In genomic region chr17:4832829-4833177, GRCh38 we compare ENCODE assay signal across 10 cellular contexts. TPM values are rescaled to one million over a fixed set of nuclear protein-coding genes. Genes with fewer than 3 reads are reported as not detected.
A peak's percentile ranks its signal among the peaks of the same experiment; 100 is the strongest.
DNase-seq lines count a peak whose midpoint lies in the region; ATAC-seq and TF ChIP-seq lines count a peak whose summit lies in the region.
"Not testable (repeated sequence)": the region's sequence is repeated elsewhere in the genome, so short reads cannot be mapped to it uniquely, and the experiment has no call there.
"Had no signal": no experiment of that assay in that cellular context is flagged by ENCODE, and none has a peak within 500 bp of the region (broad histone marks: within the 10 kb centered on the region; RNA-seq: fewer than 3 reads in every experiment).

No MANE protein-coding gene starts in this region.

- TF ChIP-seq POLR2A in ovary (IDR thresholded peaks at IDR 0.05) = not testable (repeated sequence)

- not testable (repeated sequence) for H3K27ac ChIP-seq in iPS-20b (ENCODE audit: low read length); urinary bladder (ENCODE audit: low read depth)
- H3K27ac ChIP-seq in ovary = peak overlapping the region; percentile 96

- ATAC-seq in GM18508 (IDR thresholded peaks at IDR 0.05; ENCODE audit: insufficient read depth, unreplicated experiment) = peak; percentile 17
- ATAC-seq in activated CD8-positive, alpha-beta T cell treated with anti-CD3 and anti-CD28 coated beads for 36 hours = peak; percentile 14

- TF ChIP-seq RAD21 in Ishikawa (IDR thresholded peaks at IDR 0.05; ENCODE audit: low read depth) = not testable (repeated sequence)

- TF ChIP-seq CTCF in HFFc6 (IDR thresholded peaks at IDR 0.05); activated CD8-positive, alpha-beta T cell treated with anti-CD3 and anti-CD28 coated beads for 36 hours (IDR thresholded peaks at IDR 0.05); ovary (IDR thresholded peaks at IDR 0.05): not testable (repeated sequence)

- H3K4me3 ChIP-seq in iPS-20b (ENCODE audit: low read length) (peak overlapping the region; percentile 75), ovary (peak overlapping the region; percentile 81), urinary bladder (ENCODE audit: low read depth, low read length) (peak overlapping the region; percentile 84)

- not testable (repeated sequence) for H3K27me3 ChIP-seq in iPS-20b (ENCODE audit: insufficient read depth, low read length); ovary

- not testable (repeated sequence) for H3K36me3 ChIP-seq in iPS-20b (ENCODE audit: insufficient read depth, low read depth, low read length); ovary; urinary bladder (ENCODE audit: insufficient read depth)

- H3K36me3 Mint-ChIP-seq in HFFc6 (ENCODE audit: low read depth); activated CD8-positive, alpha-beta T cell treated with anti-CD3 and anti-CD28 coated beads for 36 hours (ENCODE audit: low read depth): not testable (repeated sequence)
- peaks cover 29% of the 10 kb centered on the region for H3K36me3 Mint-ChIP-seq in dendritic cell treated with granulocyte-macrophage colony-stimulating factor and Interleukin-4, amounts not matched to agents 40 ng/mL and 50 ng/mL, for 4 days (ENCODE audit: low read depth)

- CTCF ChIA-PET in activated CD8-positive, alpha-beta T cell treated with anti-CD3 and anti-CD28 coated beads for 36 hours (lab: Charles Lee) = interaction anchor here (1.1 kb wide), 1 partner anchor 9 kb away, joined by 3 read pairs; no protein-coding TSS in a partner anchor

- H3K27me3 Mint-ChIP-seq in HFFc6 (ENCODE audit: insufficient read depth); activated CD8-positive, alpha-beta T cell treated with anti-CD3 and anti-CD28 coated beads for 36 hours; dendritic cell treated with granulocyte-macrophage colony-stimulating factor and Interleukin-4, amounts not matched to agents 40 ng/mL and 50 ng/mL, for 4 days: not testable (repeated sequence)

- H3K9me3 ChIP-seq in iPS-20b (ENCODE audit: insufficient read depth, low read depth, low read length); ovary: not testable (repeated sequence)

- H3K4me1 Mint-ChIP-seq in HFFc6 (ENCODE audit: low read depth) = peaks cover 22% of the 10 kb centered on the region
- H3K4me1 Mint-ChIP-seq in activated CD8-positive, alpha-beta T cell treated with anti-CD3 and anti-CD28 coated beads for 36 hours (ENCODE audit: low read depth) = peaks cover 17% of the 10 kb centered on the region
- H3K4me1 Mint-ChIP-seq in dendritic cell treated with granulocyte-macrophage colony-stimulating factor and Interleukin-4, amounts not matched to agents 40 ng/mL and 50 ng/mL, for 4 days (ENCODE audit: low read depth) = peaks cover 39% of the 10 kb centered on the region

- H3K4me3 Mint-ChIP-seq in HFFc6 = peak overlapping the region; percentile 86
- H3K4me3 Mint-ChIP-seq in activated CD8-positive, alpha-beta T cell treated with anti-CD3 and anti-CD28 coated beads for 36 hours = peak overlapping the region; percentile 86
- peak overlapping the region; percentile 88 for H3K4me3 Mint-ChIP-seq in dendritic cell treated with granulocyte-macrophage colony-stimulating factor and Interleukin-4, amounts not matched to agents 40 ng/mL and 50 ng/mL, for 4 days

- intact Hi-C loops in activated CD8-positive, alpha-beta T cell treated with anti-CD3 and anti-CD28 coated beads for 36 hours (cut with micrococcal nuclease); ovary (cut with DNase I): not testable (repeated sequence)
- intact Hi-C loops in dendritic cell treated with granulocyte-macrophage colony-stimulating factor and Interleukin-4, amounts not matched to agents 40 ng/mL and 50 ng/mL, for 4 days (cut with micrococcal nuclease) = loop anchor here (5.0 kb wide), 1 partner anchor 44 kb away; no protein-coding TSS in a partner anchor

- POLR2A ChIA-PET in activated CD8-positive, alpha-beta T cell treated with anti-CD3 and anti-CD28 coated beads for 36 hours (lab: Charles Lee) = not testable (repeated sequence)

- H3K4me1 ChIP-seq in iPS-20b (ENCODE audit: insufficient read depth, low read length); ovary (ENCODE audit: insufficient read depth); urinary bladder (ENCODE audit: insufficient read depth): not testable (repeated sequence)

- H3K9me3 Mint-ChIP-seq in HFFc6; activated CD8-positive, alpha-beta T cell treated with anti-CD3 and anti-CD28 coated beads for 36 hours; dendritic cell treated with granulocyte-macrophage colony-stimulating factor and Interleukin-4, amounts not matched to agents 40 ng/mL and 50 ng/mL, for 4 days: not testable (repeated sequence)

- peak overlapping the region; percentile 69; the same call in 1 of the 2 replicates for H3K9ac ChIP-seq in iPS-20b (ENCODE audit: low read depth, low read length)

- 0% methylated on average over 11 to 15 of the region's 17 CpGs for whole genome bisulfite sequencing in ovary, 3 donors
- WGBS in urinary bladder = 0% methylated on average over 10 of the region's 17 CpGs

- DNase-seq in HFFc6; activated CD8-positive, alpha-beta T cell treated with anti-CD3 and anti-CD28 coated beads for 36 hours; ovary: not testable (repeated sequence)

- not testable (repeated sequence) for TF ChIP-seq EP300 in Ishikawa (IDR thresholded peaks at IDR 0.05; ENCODE audit: borderline replicate concordance); ovary (IDR thresholded peaks at IDR 0.05)

- peak overlapping the region; percentile 94 for H3K27ac Mint-ChIP-seq in HFFc6
- H3K27ac Mint-ChIP-seq in activated CD8-positive, alpha-beta T cell treated with anti-CD3 and anti-CD28 coated beads for 36 hours = peak overlapping the region; percentile 93
- peak overlapping the region; percentile 87 for H3K27ac Mint-ChIP-seq in dendritic cell treated with granulocyte-macrophage colony-stimulating factor and Interleukin-4, amounts not matched to agents 40 ng/mL and 50 ng/mL, for 4 days

TF ChIP-seq in Ishikawa, 13 proteins besides CTCF, POLR2A, EP300 and RAD21:
- TF ChIP-seq, protein P1, sequence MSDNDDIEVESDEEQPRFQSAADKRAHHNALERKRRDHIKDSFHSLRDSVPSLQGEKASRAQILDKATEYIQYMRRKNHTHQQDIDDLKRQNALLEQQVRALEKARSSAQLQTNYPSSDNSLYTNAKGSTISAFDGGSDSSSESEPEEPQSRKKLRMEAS (IDR thresholded peaks at IDR 0.05) = peak; percentile 66; the same call in 1 of the 2 replicates

RNA-seq across cellular contexts. Expression of gene MINK1, which starts 0.3 kb away (rescaled TPM):
- 10 to 100 TPM; 68.5 to 82.4 (median 71.6) TPM for total RNA-seq in HFFc6 (2021; fragmentation: NEBNext Ultra II Directional; extraction: Animal tissue kit (Norgen Biotek cat#: 25700))
- 10 to 100 TPM; 50.8 to 51.5 TPM for total RNA-seq in activated CD8-positive, alpha-beta T cell treated with anti-CD3 and anti-CD28 coated beads for 36 hours
- total RNA-seq in ovary (100 to 1,000 TPM in 4 of 7 donors, 10 to 100 TPM in 3; 37.6 to 177 (median 108) TPM), urinary bladder (29.9 TPM)
- polyA plus RNA-seq in ovary (10 to 100 TPM; 66.4 to 71.9 TPM), urinary bladder (45.2 TPM)

RNA-seq across cellular contexts. Expression of gene PLD2, which starts 25.9 kb away (rescaled TPM):
- total RNA-seq in HFFc6 (2021; fragmentation: NEBNext Ultra II Directional; extraction: Animal tissue kit (Norgen Biotek cat#: 25700)) = 10 to 100 TPM; 14.9 to 21.8 (median 19.4) TPM
- total RNA-seq in activated CD8-positive, alpha-beta T cell treated with anti-CD3 and anti-CD28 coated beads for 36 hours = 1 to 10 TPM; 6.2 to 6.8 TPM
- 10 to 100 TPM; 16.2 to 53.3 (median 42.7) TPM for total RNA-seq in ovary
- 10 to 100 TPM; 20.3 to 31.4 TPM for polyA plus RNA-seq in ovary
- 23.6 TPM for total RNA-seq in urinary bladder
- polyA plus RNA-seq in urinary bladder = 21.7 TPM

RNA-seq across cellular contexts. Expression of gene PSMB6, which starts 36.8 kb away (rescaled TPM):
- total RNA-seq in HFFc6 (2021; fragmentation: NEBNext Ultra II Directional; extraction: Animal tissue kit (Norgen Biotek cat#: 25700)) = 100 to 1,000 TPM; 216 to 280 (median 237) TPM
- 100 to 1,000 TPM; 131 to 139 TPM for total RNA-seq in activated CD8-positive, alpha-beta T cell treated with anti-CD3 and anti-CD28 coated beads for 36 hours
- total RNA-seq in ovary = 100 to 1,000 TPM in 1 of 7 donors, 10 to 100 TPM in 6; 74.6 to 123 (median 87.9) TPM
- polyA plus RNA-seq in ovary = 100 to 1,000 TPM in 1 of 2 donors, 10 to 100 TPM in 1; 87.8 to 111 TPM
- total RNA-seq in urinary bladder = 60.5 TPM
- 214 TPM for polyA plus RNA-seq in urinary bladder

RNA-seq across cellular contexts. Expression of gene GLTPD2, which starts 44.0 kb away (rescaled TPM):
- not detected for total RNA-seq in HFFc6 (2021; fragmentation: NEBNext Ultra II Directional; extraction: Animal tissue kit (Norgen Biotek cat#: 25700))
- not detected for total RNA-seq in activated CD8-positive, alpha-beta T cell treated with anti-CD3 and anti-CD28 coated beads for 36 hours
- total RNA-seq in ovary = not detected
- polyA plus RNA-seq in ovary = not detected
- not detected for total RNA-seq in urinary bladder
- 0.10 TPM for polyA plus RNA-seq in urinary bladder
- total RNA-seq: dermis microvascular lymphatic vessel endothelial cell, mesenteric fat pad had no signal
